Comparison of ENCODE assay signal across 1 cellular context in the genomic region with DNA sequence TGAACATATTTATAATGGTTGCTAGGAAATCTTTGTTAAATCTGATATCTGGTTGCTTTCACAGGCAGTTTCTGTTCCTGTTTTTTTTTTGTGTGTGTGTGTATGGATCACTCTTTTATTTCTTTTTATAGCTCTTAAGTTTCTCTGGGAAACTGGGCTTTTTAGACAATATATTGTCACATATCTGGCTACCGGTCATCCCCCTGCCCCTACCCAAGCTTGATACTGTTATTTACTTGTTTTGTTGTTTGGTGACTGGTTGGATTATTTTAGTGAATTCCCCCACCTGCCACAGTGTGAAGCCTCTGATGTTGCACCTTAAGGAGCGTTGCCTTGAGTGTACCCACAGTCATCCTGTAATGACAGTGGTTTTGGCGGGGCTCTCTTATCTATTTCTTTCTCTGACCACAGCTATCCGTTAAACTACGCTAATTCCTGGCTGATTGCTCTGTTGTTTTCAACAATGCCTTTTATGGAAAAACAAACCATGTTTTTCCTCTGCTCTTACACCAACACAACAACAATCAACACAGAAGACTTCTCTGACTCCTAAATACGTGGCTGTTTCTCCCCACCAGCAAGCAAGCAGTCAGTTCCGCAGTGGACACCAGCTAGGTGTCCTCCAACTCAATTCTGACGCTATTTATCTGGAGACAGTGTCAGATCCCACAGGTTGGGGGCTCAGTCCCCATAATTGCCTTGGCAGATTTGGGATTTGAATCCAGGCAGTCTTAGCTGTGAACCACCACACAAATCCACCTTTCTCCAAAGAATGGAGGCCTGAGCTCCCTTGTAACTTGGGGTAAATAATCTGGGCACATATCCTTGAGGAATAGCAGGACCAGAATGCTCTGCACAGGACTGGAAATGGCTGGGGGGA.
TF ChIP-seq lines count a peak whose summit lies in the region.

No MANE protein-coding gene starts in this region.

TF ChIP-seq in SK-N-SH treated with all-trans-retinoic acid at 6 μM for 48 hours, 23 proteins besides CTCF, POLR2A, EP300 and RAD21 (continued from another document):
- TF ChIP-seq, protein P1, sequence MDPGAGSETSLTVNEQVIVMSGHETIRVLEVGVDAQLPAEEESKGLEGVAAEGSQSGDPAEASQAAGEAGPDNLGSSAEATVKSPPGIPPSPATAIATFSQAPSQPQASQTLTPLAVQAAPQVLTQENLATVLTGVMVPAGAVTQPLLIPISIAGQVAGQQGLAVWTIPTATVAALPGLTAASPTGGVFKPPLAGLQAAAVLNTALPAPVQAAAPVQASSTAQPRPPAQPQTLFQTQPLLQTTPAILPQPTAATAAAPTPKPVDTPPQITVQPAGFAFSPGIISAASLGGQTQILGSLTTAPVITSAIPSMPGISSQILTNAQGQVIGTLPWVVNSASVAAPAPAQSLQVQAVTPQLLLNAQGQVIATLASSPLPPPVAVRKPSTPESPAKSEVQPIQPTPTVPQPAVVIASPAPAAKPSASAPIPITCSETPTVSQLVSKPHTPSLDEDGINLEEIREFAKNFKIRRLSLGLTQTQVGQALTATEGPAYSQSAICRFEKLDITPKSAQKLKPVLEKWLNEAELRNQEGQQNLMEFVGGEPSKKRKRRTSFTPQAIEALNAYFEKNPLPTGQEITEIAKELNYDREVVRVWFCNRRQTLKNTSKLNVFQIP (CRISPR knock-in tag; IDR thresholded peaks at IDR 0.05; ENCODE audit: borderline replicate concordance, low read depth) = no peak
- TF ChIP-seq PATZ1 (CRISPR knock-in tag; IDR thresholded peaks at IDR 0.05; ENCODE audit: borderline replicate concordance) (no peak), ISL1 (CRISPR knock-in tag; IDR thresholded peaks at IDR 0.05) (no peak), ZC3H10 (CRISPR knock-in tag; IDR thresholded peaks at IDR 0.05) (no peak), ZNF565 (CRISPR knock-in tag; conservative IDR thresholded peaks at IDR 0.05; ENCODE audit: low read depth) (no peak), TOX (CRISPR knock-in tag; IDR thresholded peaks at IDR 0.05; ENCODE audit: borderline replicate concordance) (no peak), ZNF8 (CRISPR knock-in tag; IDR thresholded peaks at IDR 0.05) (no peak), CSRNP3 (CRISPR knock-in tag; IDR thresholded peaks at IDR 0.05) (no peak), ZFP3 (CRISPR knock-in tag; IDR thresholded peaks at IDR 0.05) (no peak), GLIS3 (CRISPR knock-in tag; IDR thresholded peaks at IDR 0.05) (no peak)
